In genomic region chr21:35004289-35004688, GRCh38 we compare ENCODE assay signal across 18 cellular contexts. TPM values are rescaled to one million over a fixed set of nuclear protein-coding genes. Genes with fewer than 3 reads are reported as not detected.
DNase-seq lines count a peak whose midpoint lies in the region; ATAC-seq lines count a peak whose summit lies in the region.
"Had no signal": no experiment of that assay in that cellular context is flagged by ENCODE, and none has a peak within 500 bp of the region (broad histone marks: within the 10 kb centered on the region; RNA-seq: fewer than 3 reads in every experiment).

No MANE protein-coding gene starts in this region.

- H3K27ac Mint-ChIP-seq in activated naive CD8-positive, alpha-beta T cell treated with anti-CD3 and anti-CD28 coated beads, Interleukin-2, amount 50 U/mL, for 24 hours, result peak overlapping the region; percentile 57
- no peak overlapping the region for H3K27ac Mint-ChIP-seq in activated naive CD8-positive, alpha-beta T cell treated with anti-CD3 and anti-CD28 coated beads for 36 hours
- H3K27ac Mint-ChIP-seq in effector memory CD8-positive, alpha-beta T cell, result peak overlapping the region; percentile 79 to 92

- no peaks in the 10 kb centered on the region for H3K27me3 Mint-ChIP-seq in activated naive CD8-positive, alpha-beta T cell treated with anti-CD3 and anti-CD28 coated beads, Interleukin-2, amount 50 U/mL, for 24 hours
- no peaks in the 10 kb centered on the region for H3K27me3 Mint-ChIP-seq in activated naive CD8-positive, alpha-beta T cell treated with anti-CD3 and anti-CD28 coated beads for 36 hours
- H3K27me3 Mint-ChIP-seq in effector memory CD8-positive, alpha-beta T cell, result no peaks in the 10 kb centered on the region
- H3K27me3 Mint-ChIP-seq: CD8-positive, alpha-beta memory T cell had no signal

- no peak for DNase-seq in activated naive CD8-positive, alpha-beta T cell treated with anti-CD3 and anti-CD28 coated beads, Interleukin-2, amount 50 U/mL, for 24 hours
- no peak for DNase-seq in activated naive CD8-positive, alpha-beta T cell treated with anti-CD3 and anti-CD28 coated beads for 36 hours
- DNase-seq in OCI-M1 (lab: John Stamatoyannopoulos, UW) (peak; percentile 49), NCI-H2171 treated with DMSO at 0.1 percent for 48 hours (lab: John Stamatoyannopoulos, UW) (no peak), NOMO-1 (lab: John Stamatoyannopoulos, UW; ENCODE audit: unreplicated experiment in 2 of 2) (no peak)
- no peak for DNase-seq in effector memory CD8-positive, alpha-beta T cell
- DNase-seq: CD8-positive, alpha-beta memory T cell; DMS53; KBM-7; MV-4-11; NCI-H1694 treated with DMSO at 0.1 percent for 48 hours; NCI-H510A; NCI-H774; PC-3; RPMI8226; SHP77 treated with DMSO at 0.1 percent for 48 hours had no signal

- H3K9me3 Mint-ChIP-seq in activated naive CD8-positive, alpha-beta T cell treated with anti-CD3 and anti-CD28 coated beads, Interleukin-2, amount 50 U/mL, for 24 hours, result no peaks in the 10 kb centered on the region
- no peaks in the 10 kb centered on the region for H3K9me3 Mint-ChIP-seq in activated naive CD8-positive, alpha-beta T cell treated with anti-CD3 and anti-CD28 coated beads for 36 hours
- no peaks in the 10 kb centered on the region for H3K9me3 Mint-ChIP-seq in effector memory CD8-positive, alpha-beta T cell
- H3K9me3 Mint-ChIP-seq: CD8-positive, alpha-beta memory T cell had no signal

- no peak for ATAC-seq in activated naive CD8-positive, alpha-beta T cell treated with anti-CD3 and anti-CD28 coated beads, Interleukin-2, amount 50 U/mL, for 24 hours
- ATAC-seq in effector memory CD8-positive, alpha-beta T cell (replicated peaks), result no peak
- no peak for ATAC-seq in HG02970 (IDR thresholded peaks at IDR 0.05; ENCODE audit: low FRiP score, unreplicated experiment)
- ATAC-seq: A549, PC-3 had no signal

- H3K36me3 Mint-ChIP-seq in activated naive CD8-positive, alpha-beta T cell treated with anti-CD3 and anti-CD28 coated beads, Interleukin-2, amount 50 U/mL, for 24 hours (ENCODE audit: low read depth), result peaks cover 5% of the 10 kb centered on the region
- peaks cover 15% of the 10 kb centered on the region for H3K36me3 Mint-ChIP-seq in activated naive CD8-positive, alpha-beta T cell treated with anti-CD3 and anti-CD28 coated beads for 36 hours
- H3K36me3 Mint-ChIP-seq in effector memory CD8-positive, alpha-beta T cell (ENCODE audit: insufficient read depth), result peaks cover 8% of the 10 kb centered on the region

- no peak overlapping the region for H3K4me3 Mint-ChIP-seq in activated naive CD8-positive, alpha-beta T cell treated with anti-CD3 and anti-CD28 coated beads, Interleukin-2, amount 50 U/mL, for 24 hours
- H3K4me3 Mint-ChIP-seq in activated naive CD8-positive, alpha-beta T cell treated with anti-CD3 and anti-CD28 coated beads for 36 hours, result no peak overlapping the region
- H3K4me3 Mint-ChIP-seq in effector memory CD8-positive, alpha-beta T cell, result no peak overlapping the region

- peaks cover 84% of the 10 kb centered on the region for H3K4me1 Mint-ChIP-seq in activated naive CD8-positive, alpha-beta T cell treated with anti-CD3 and anti-CD28 coated beads, Interleukin-2, amount 50 U/mL, for 24 hours
- peaks cover 77% of the 10 kb centered on the region for H3K4me1 Mint-ChIP-seq in activated naive CD8-positive, alpha-beta T cell treated with anti-CD3 and anti-CD28 coated beads for 36 hours
- peaks cover 66 to 95% of the 10 kb centered on the region in 2 donors for H3K4me1 Mint-ChIP-seq in effector memory CD8-positive, alpha-beta T cell (ENCODE audit: low read depth in 2 of 2)

RNA-seq across cellular contexts. Expression of gene RUNX1, which starts 44.8 kb away (rescaled TPM):
- total RNA-seq in activated naive CD8-positive, alpha-beta T cell treated with anti-CD3 and anti-CD28 coated beads for 36 hours, result 10 to 100 TPM; 16.6 to 18.0 TPM
